In genomic region chr10:61761825-61762217, GRCh38 we compare ENCODE assay signal across 17 cellular contexts.
A peak's percentile ranks its signal among the peaks of the same experiment; 100 is the strongest.
DNase-seq lines count a peak whose midpoint lies in the region; TF ChIP-seq lines count a peak whose summit lies in the region.
"Had no signal": no experiment of that assay in that cellular context is flagged by ENCODE, and none has a peak within 500 bp of the region (broad histone marks: within the 10 kb centered on the region; RNA-seq: fewer than 3 reads in every experiment).

No MANE protein-coding gene starts in this region.

- H3K4me1 Mint-ChIP-seq in mesothelial cell of epicardium (peaks cover 42% of the 10 kb centered on the region), Caco-2 (ENCODE audit: low read depth, unreplicated experiment) (peaks cover 18% of the 10 kb centered on the region)

- POLR2A ChIA-PET in Caco-2 (lab: Charles Lee), result no interaction called here

- peak overlapping the region; percentile 84 for H3K27ac ChIP-seq in VCaP
- no peak overlapping the region for H3K27ac ChIP-seq in testis
- H3K27ac ChIP-seq: left ventricle myocardium inferior had no signal

- WGBS in testis, 2 donors, result 64 to 71% methylated on average over 3 of the region's 3 CpGs

- intact Hi-C loops in testis (cut with DNase I; ENCODE audit: low total_unique reads) (no loop called here), Caco-2 (cut with micrococcal nuclease; ENCODE audit: unreplicated experiment) (loop anchor here (2.0 kb wide), 1 partner anchor 33 kb away; no protein-coding TSS in a partner anchor)

- TF ChIP-seq CTCF in VCaP (conservative IDR thresholded peaks at IDR 0.05), result no peak
- no peak for TF ChIP-seq CTCF in mesothelial cell of epicardium (IDR thresholded peaks at IDR 0.05; ENCODE audit: unreplicated experiment)
- TF ChIP-seq CTCF in testis (IDR thresholded peaks at IDR 0.05), result no peak
- TF ChIP-seq CTCF in Caco-2 (IDR thresholded peaks at IDR 0.05; ENCODE audit: insufficient read depth in 1 of 2, low read depth in 1 of 2, low read length in 1 of 2, severe bottlenecking in 1 of 2, unreplicated experiment in 1 of 2), result no peak

- no peaks in the 10 kb centered on the region for H3K27me3 ChIP-seq in testis
- no peaks in the 10 kb centered on the region for H3K27me3 ChIP-seq in Caco-2 (replicated peaks; ENCODE audit: control insufficient read depth, insufficient read depth, low read length)

- no peaks in the 10 kb centered on the region for H3K27me3 Mint-ChIP-seq in mesothelial cell of epicardium (ENCODE audit: low read depth)
- H3K27me3 Mint-ChIP-seq in Caco-2 (ENCODE audit: insufficient read depth, unreplicated experiment), result no peaks in the 10 kb centered on the region
- H3K27me3 Mint-ChIP-seq: effector memory CD8-positive, alpha-beta T cell; naive thymus-derived CD8-positive, alpha-beta T cell had no signal

- H3K27ac Mint-ChIP-seq in mesothelial cell of epicardium (peak overlapping the region; percentile 67), Caco-2 (ENCODE audit: unreplicated experiment) (no peak overlapping the region)
- H3K27ac Mint-ChIP-seq: activated naive CD4-positive, alpha-beta T cell treated with anti-CD3 and anti-CD28 coated beads, Interleukin-2, amount 50 U/mL, for 72 hours; effector memory CD8-positive, alpha-beta T cell had no signal

- H3K9me3 Mint-ChIP-seq in mesothelial cell of epicardium (peaks cover 11% of the 10 kb centered on the region), Caco-2 (ENCODE audit: unreplicated experiment) (peaks cover 14% of the 10 kb centered on the region)
- H3K9me3 Mint-ChIP-seq: effector memory CD8-positive, alpha-beta T cell; naive thymus-derived CD8-positive, alpha-beta T cell had no signal

- H3K4me1 ChIP-seq in testis, result no peaks in the 10 kb centered on the region
- peaks cover 23% of the 10 kb centered on the region for H3K4me1 ChIP-seq in Caco-2
- H3K4me1 ChIP-seq: left ventricle myocardium inferior had no signal

- H3K9me3 ChIP-seq in testis (no peaks in the 10 kb centered on the region), Caco-2 (no peaks in the 10 kb centered on the region)
- H3K9me3 ChIP-seq: left ventricle myocardium inferior had no signal

- TF ChIP-seq POLR2A in testis (IDR thresholded peaks at IDR 0.05), result no peak

- DNase-seq in COR-L47 (lab: John Stamatoyannopoulos, UW), result peak; percentile 53
- DNase-seq in NCI-H1105 treated with DMSO at 0.1 percent for 48 hours (lab: John Stamatoyannopoulos, UW), result peak; percentile 69
- DNase-seq in mesothelial cell of epicardium (ENCODE audit: low spot score in 2 of 2, unreplicated experiment in 2 of 2), result no peak
- DNase-seq in testis, result no peak
- DNase-seq in dedifferentiated amniotic fluid mesenchymal stem cell (ENCODE audit: extremely low spot score), result no peak
- DNase-seq in activated naive CD4-positive, alpha-beta T cell (lab: John Stamatoyannopoulos, UW), result no peak
- no peak for DNase-seq in Caco-2
- DNase-seq: activated CD4-positive, alpha-beta T cell treated with anti-CD3 and anti-CD28 coated beads for 1 hour; activated CD8-positive, alpha-beta memory T cell treated with anti-CD3 and anti-CD28 coated beads, Interleukin-2, amount 50 U/mL, for 4 hours; effector memory CD8-positive, alpha-beta T cell; left ventricle myocardium inferior; naive thymus-derived CD8-positive, alpha-beta T cell; NCI-H1092; NCI-H524; stimulated activated CD4-positive, alpha-beta T cell treated with anti-CD3 and anti-CD28 coated beads, Interleukin-1b, Interleukin-23, amount 100 ng/mL, for 48 hours had no signal

- H3K36me3 Mint-ChIP-seq in mesothelial cell of epicardium (peaks cover 2% of the 10 kb centered on the region), Caco-2 (ENCODE audit: insufficient read depth, unreplicated experiment) (no peaks in the 10 kb centered on the region)
- H3K36me3 Mint-ChIP-seq: naive thymus-derived CD8-positive, alpha-beta T cell had no signal

- CTCF ChIA-PET in Caco-2 (lab: Charles Lee), result interaction anchor here (1.6 to 2.5 kb wide), 2 partner anchors 11 to 135 kb away, joined by 3 to 17 read pairs; no protein-coding TSS in a partner anchor

- no peaks in the 10 kb centered on the region for H3K36me3 ChIP-seq in testis (ENCODE audit: low read depth, missing control alignments)
- H3K36me3 ChIP-seq in Caco-2 (ENCODE audit: control insufficient read depth, insufficient read depth, low read length), result no peaks in the 10 kb centered on the region
- H3K36me3 ChIP-seq: left ventricle myocardium inferior had no signal

- H3K4me3 Mint-ChIP-seq in mesothelial cell of epicardium, result no peak overlapping the region
- no peak overlapping the region for H3K4me3 Mint-ChIP-seq in Caco-2 (ENCODE audit: unreplicated experiment)
- H3K4me3 Mint-ChIP-seq: effector memory CD8-positive, alpha-beta T cell; naive thymus-derived CD8-positive, alpha-beta T cell had no signal

- no peak overlapping the region for H3K4me3 ChIP-seq in testis
- no peak overlapping the region for H3K4me3 ChIP-seq in Caco-2 (ENCODE audit: low read depth, low read length)
- H3K4me3 ChIP-seq: left ventricle myocardium inferior had no signal

- BruUV-seq in Caco-2 (replicated peaks; lab: Mats Ljungman, UMichigan), result no TSS peak

Comparison
In these comparisons a context has a peak if more than half of its experiments do, and no peak if none do; other contexts are left out.
1. DNase-seq: peak in COR-L47 (single experiment) and NCI-H1105 treated with DMSO at 0.1 percent for 48 hours (single experiment); none in mesothelial cell of epicardium (0 of 2), testis (single experiment), dedifferentiated amniotic fluid mesenchymal stem cell (single experiment), activated naive CD4-positive, alpha-beta T cell (0 of 4) and Caco-2 (0 of 2).